ENCODE assay signal across 8 cellular contexts in genomic region chr2:131529864-131530445, GRCh38. TPM values are rescaled to one million over a fixed set of nuclear protein-coding genes. Genes with fewer than 3 reads are reported as not detected.
"Had no signal": no experiment of that assay in that cellular context is flagged by ENCODE, and none has a peak within 500 bp of the region (broad histone marks: within the 10 kb centered on the region; RNA-seq: fewer than 3 reads in every experiment).

No MANE protein-coding gene starts in this region.

RNA-seq across cellular contexts. Expression of gene TUBA3D, which starts 54.0 kb away (rescaled TPM):
- total RNA-seq: body of pancreas, dermis microvascular lymphatic vessel endothelial cell, esophagus squamous epithelium, lower lobe of right lung, omental fat pad, pulmonary artery endothelial cell, stomach, T-cell had no signal
